10 cellular contexts compared by ENCODE assay signal in the genomic region with DNA sequence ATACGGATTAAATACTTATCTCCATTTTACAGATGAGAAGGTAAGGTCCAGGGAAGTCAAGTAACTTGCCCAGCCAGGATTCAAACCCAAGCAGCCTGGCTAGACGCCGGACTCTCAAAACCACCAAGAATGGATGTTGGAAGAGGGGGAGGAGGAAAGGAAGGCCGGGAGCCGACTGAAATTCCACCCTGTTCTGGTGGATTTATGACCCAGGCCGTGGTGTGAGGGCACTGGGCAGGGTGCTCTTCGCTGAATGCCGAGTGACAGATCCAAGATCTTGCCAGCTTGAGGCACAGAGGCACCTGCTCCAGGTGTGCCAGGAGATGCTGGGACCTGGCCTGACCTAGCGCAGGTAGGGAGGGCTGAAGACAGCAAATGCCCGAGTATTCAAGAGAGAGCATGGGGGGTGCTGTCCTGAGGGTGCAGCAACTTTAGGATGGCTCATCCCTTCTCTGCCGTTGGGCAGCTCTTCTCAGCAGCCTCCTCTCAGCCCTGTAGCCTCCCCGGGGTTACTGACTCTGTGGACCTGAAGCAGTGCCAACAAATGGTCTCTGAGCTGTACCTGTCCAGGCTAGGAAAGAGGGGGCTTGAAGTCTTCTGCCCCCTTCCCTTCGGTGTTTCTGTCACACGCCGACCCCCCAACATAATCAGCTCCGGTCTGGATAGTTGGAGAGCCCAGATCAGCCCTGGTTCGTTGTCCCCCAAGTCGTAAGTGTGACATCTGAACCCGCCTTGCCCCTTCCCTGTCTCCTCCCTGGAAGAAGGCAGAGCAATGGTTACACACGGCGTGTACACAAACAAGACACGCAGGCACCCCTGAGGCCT. TPM values are rescaled to one million over a fixed set of nuclear protein-coding genes. Genes with fewer than 3 reads are reported as not detected.
DNase-seq lines count a peak whose midpoint lies in the region; ATAC-seq, FAIRE-seq and TF ChIP-seq lines count a peak whose summit lies in the region.
"Had no signal": no experiment of that assay in that cellular context is flagged by ENCODE, and none has a peak within 500 bp of the region (broad histone marks: within the 10 kb centered on the region; RNA-seq: fewer than 3 reads in every experiment).

No MANE protein-coding gene starts in this region.

- TF ChIP-seq CTCF in CD14-positive monocyte (IDR thresholded peaks at IDR 0.05) (no peak), pancreas (IDR thresholded peaks at IDR 0.05) (no peak)

- no peak for FAIRE-seq in pancreas (lab: Jason Lieb, UNC)

- H3K36me3 Mint-ChIP-seq in CD14-positive monocyte: peaks cover 0 to 3% of the 10 kb centered on the region in 2 donors

- H3K4me1 ChIP-seq in NT2/D1 (ENCODE audit: insufficient read depth, insufficient read length) (peaks cover 23% of the 10 kb centered on the region), esophagus (ENCODE audit: control insufficient read depth in 2 of 2, insufficient read depth in 2 of 2, low read length in 1 of 2) (peaks cover 3 to 14% of the 10 kb centered on the region in 2 donors), pancreas (peaks cover 0 to 7% (median 0%) of the 10 kb centered on the region in 3 donors)

- H3K27ac ChIP-seq in esophagus (ENCODE audit: low read depth in 2 of 2, low read length in 1 of 2) (peak overlapping the region; percentile 15 to 81), pancreas (peak overlapping the region; percentile 70 to 87 (median 78))

- peak overlapping the region; percentile 21 for H3K4me3 ChIP-seq in NT2/D1 (ENCODE audit: insufficient read length, low read depth)
- H3K4me3 ChIP-seq in esophagus (ENCODE audit: low read depth in 1 of 2, low read length in 2 of 2): peak overlapping the region; percentile 10 to 45
- H3K4me3 ChIP-seq in pancreas: peak overlapping the region in 2 of 4 donors; percentile 40 to 42

- H3K27me3 ChIP-seq in NT2/D1 (ENCODE audit: insufficient read depth, insufficient read length) (no peaks in the 10 kb centered on the region), esophagus (ENCODE audit: control insufficient read depth in 1 of 2, insufficient read depth in 2 of 2, low read length in 2 of 2) (no peaks in the 10 kb centered on the region), pancreas (no peaks in the 10 kb centered on the region)

- peak overlapping the region; percentile 77 to 91 for H3K4me3 Mint-ChIP-seq in CD14-positive monocyte

- peak in 1 of 4 donors; percentile 8 for ATAC-seq in pancreas

- H3K4me1 Mint-ChIP-seq in CD14-positive monocyte: peaks cover 15% of the 10 kb centered on the region

- no peak overlapping the region for H3K27ac Mint-ChIP-seq in CD14-positive monocyte

- H3K9me3 ChIP-seq in NT2/D1 (ENCODE audit: insufficient read depth, low read length) (no peaks in the 10 kb centered on the region; the same call in 1 of the 2 replicates), esophagus (ENCODE audit: control insufficient read depth in 2 of 2, insufficient read depth in 1 of 2, low read depth in 1 of 2, low read length in 1 of 2) (no peaks in the 10 kb centered on the region), pancreas (no peaks in the 10 kb centered on the region)

- H3K27me3 Mint-ChIP-seq in CD14-positive monocyte (ENCODE audit: low read depth in 3 of 3): peaks cover 40 to 66% (median 41%) of the 10 kb centered on the region in 3 donors

- H3K36me3 ChIP-seq in NT2/D1 (ENCODE audit: insufficient read depth, insufficient read length, low read length) (peaks cover 5% of the 10 kb centered on the region), esophagus (ENCODE audit: control insufficient read depth in 2 of 2, insufficient read depth in 2 of 2, low read length in 1 of 2) (no peaks in the 10 kb centered on the region), pancreas (no peaks in the 10 kb centered on the region)

- H3K9ac ChIP-seq in NT2/D1 (ENCODE audit: insufficient read length, low read depth): peak overlapping the region; percentile 50

- WGBS in esophagus, 2 donors: 64 to 69% methylated on average over 22 of the region's 22 CpGs
- 51 to 57% methylated on average over 22 of the region's 22 CpGs for WGBS in pancreas, 2 donors

- H3K9me3 Mint-ChIP-seq in CD14-positive monocyte: peaks cover 0 to 10% (median 4%) of the 10 kb centered on the region in 7 donors

- intact Hi-C loops in CD14-positive monocyte (cut with micrococcal nuclease): loop anchor here in 1 of 2 donors (10.0 kb wide), 1 partner anchor 68 kb away; no protein-coding TSS in a partner anchor
- intact Hi-C loops in pancreas (cut with DNase I): no loop called here

- DNase-seq in CD14-positive monocyte (ENCODE audit: low spot score): no peak
- no peak for DNase-seq in NT2/D1 (ENCODE audit: low read depth, low spot score)
- peak in 1 of 6 donors; percentile 75 for DNase-seq in pancreas
- no peak for DNase-seq in UCSD-AML1 (lab: John Stamatoyannopoulos, UW; ENCODE audit: unreplicated experiment)
- DNase-seq in NCI-H2081 treated with DMSO at 0.1 percent for 48 hours (lab: John Stamatoyannopoulos, UW): no peak
- no peak for DNase-seq in activated CD8-positive, alpha-beta memory T cell treated with anti-CD3 and anti-CD28 coated beads, Interleukin-2, amount 50 U/mL, for 48 hours
- no peak for DNase-seq in HK-2 (ENCODE audit: unreplicated experiment)
- DNase-seq: central memory CD4-positive, alpha-beta T cell; NCI-H187 had no signal

RNA-seq across cellular contexts. Expression of a gene that starts 0.7 kb away (rescaled TPM):
- under 1 TPM in 1 of 2 donors, not detected in 1; 0.05 TPM for polyA plus RNA-seq in CD14-positive monocyte
- under 1 TPM; 0.49 to 0.60 TPM for polyA plus RNA-seq in esophagus
- 10 to 100 TPM in 2 of 6 donors, 1 to 10 TPM in 4; 3.7 to 12.5 (median 5.6) TPM for total RNA-seq in pancreas
- 10 to 100 TPM; 10.4 to 11.4 TPM for polyA plus RNA-seq in pancreas

Comparison
In these comparisons a context has a peak if more than half of its experiments do, and no peak if none do; other contexts are left out.
1. RNA of a gene that starts 0.7 kb away (polyA plus RNA-seq): 10.4 to 11.4 TPM in pancreas; 0.49 to 0.60 TPM in esophagus and 0.05 TPM in CD14-positive monocyte; every median in the first group is over 4 times any median in the second.